9 cellular contexts compared by ENCODE assay signal in genomic region chr16:48244863-48245195, GRCh38. TPM values are rescaled to one million over a fixed set of nuclear protein-coding genes. Genes with fewer than 3 reads are reported as not detected.
DNase-seq lines count a peak whose midpoint lies in the region; ATAC-seq, FAIRE-seq and TF ChIP-seq lines count a peak whose summit lies in the region.
"Had no signal": no experiment of that assay in that cellular context is flagged by ENCODE, and none has a peak within 500 bp of the region (broad histone marks: within the 10 kb centered on the region; RNA-seq: fewer than 3 reads in every experiment).

No MANE protein-coding gene starts in this region.

- H3K4me2 ChIP-seq in HCT116 (ENCODE audit: low read length) (peak overlapping the region; percentile 99), hepatocyte (peak overlapping the region; percentile 88), smooth muscle cell (peak overlapping the region; percentile 95)

- POLR2A ChIA-PET in HCT116 (lab: Charles Lee) (no interaction called here), WTC11 (lab: Charles Lee) (no interaction called here)

- H3K9me3 ChIP-seq in HCT116 (ENCODE audit: control insufficient read depth in 1 of 2, insufficient read depth in 1 of 2, low read depth in 1 of 2, low read length in 2 of 2) (no peaks in the 10 kb centered on the region), hepatocyte (ENCODE audit: low read depth) (no peaks in the 10 kb centered on the region), smooth muscle cell (replicated peaks; ENCODE audit: low read depth) (no peaks in the 10 kb centered on the region)

- TF ChIP-seq RAD21 in HCT116 (IDR thresholded peaks at IDR 0.05; ENCODE audit: low read depth), result no peak

- no peaks in the 10 kb centered on the region for H3F3A ChIP-seq in smooth muscle cell (ENCODE audit: low read depth)

- H4K20me1 ChIP-seq in HCT116 (ENCODE audit: insufficient read depth) (no peaks in the 10 kb centered on the region), hepatocyte (ENCODE audit: insufficient read depth, poor library complexity, severe bottlenecking) (peaks cover 33% of the 10 kb centered on the region), smooth muscle cell (ENCODE audit: low read depth) (peaks cover 51% of the 10 kb centered on the region)

- DNase-seq in HCT116 (ENCODE audit: low read depth, low spot score) (no peak), WTC11 (ENCODE audit: low spot score) (no peak), hepatocyte (ENCODE audit: low spot score) (no peak), smooth muscle cell (lab: John Stamatoyannopoulos, UW; ENCODE audit: unreplicated experiment) (no peak), kidney tubule cell (ENCODE audit: low spot score) (no peak), D721Med (ENCODE audit: insufficient read length, low spot score) (no peak), AG08395 (ENCODE audit: low spot score) (no peak)

- H3K9me2 ChIP-seq in HCT116 (ENCODE audit: insufficient read depth), result no peaks in the 10 kb centered on the region
- no peaks in the 10 kb centered on the region for H3K9me2 ChIP-seq in hepatocyte (replicated peaks; ENCODE audit: insufficient read depth)

- H3K27ac ChIP-seq in HCT116 (ENCODE audit: low read depth, low read length) (peak overlapping the region; percentile 93), hepatocyte (peak overlapping the region; percentile 94), smooth muscle cell (ENCODE audit: low read depth) (peak overlapping the region; percentile 43)

- peak overlapping the region; percentile 87 for H3K4me3 Mint-ChIP-seq in WTC11

- H3K4me3 ChIP-seq in HCT116 (replicated peaks in 1 of 2; ENCODE audit: low read depth in 1 of 2, low read length in 2 of 2) (peak overlapping the region; percentile 89 to 94), hepatocyte (peak overlapping the region; percentile 63), smooth muscle cell (peak overlapping the region; percentile 78)

- peaks cover 57% of the 10 kb centered on the region for H3K79me2 ChIP-seq in HCT116 (ENCODE audit: insufficient read depth, low read length)
- H3K79me2 ChIP-seq in hepatocyte, result peaks cover 56% of the 10 kb centered on the region
- peaks cover 55% of the 10 kb centered on the region for H3K79me2 ChIP-seq in smooth muscle cell (ENCODE audit: low read depth)

- CTCF ChIA-PET in HCT116 (lab: Charles Lee), result no interaction called here
- CTCF ChIA-PET in WTC11 (lab: Charles Lee), result interaction anchor here (2.5 kb wide), 1 partner anchor 13 kb away, joined by 10 read pairs; no protein-coding TSS in a partner anchor

- 0 out of 4 replicates have a peak, but pooled peaks cover 0 to 2% of the 10 kb centered on the region in 2 experiments for H3K36me3 ChIP-seq in HCT116 (ENCODE audit: control insufficient read depth in 1 of 2, insufficient read depth in 2 of 2, low read length in 2 of 2)
- H3K36me3 ChIP-seq in hepatocyte (replicated peaks; ENCODE audit: insufficient read depth, low read depth), result no peaks in the 10 kb centered on the region
- H3K36me3 ChIP-seq in smooth muscle cell (ENCODE audit: low read depth), result no peaks in the 10 kb centered on the region

- no peak for TF ChIP-seq POLR2A in HCT116 (IDR thresholded peaks at IDR 0.05; ENCODE audit: borderline replicate concordance, extremely low read depth, insufficient read depth, insufficient read length)

- H3K36me3 Mint-ChIP-seq in WTC11, result 0 out of 2 replicates have a peak, but pooled peaks cover 3% of the 10 kb centered on the region

- WGBS in hepatocyte (ENCODE audit: low lambda C conversion rate, missing lambda C conversion rate), result 15% methylated on average over 8 of the region's 8 CpGs
- 12% methylated on average over 8 of the region's 8 CpGs for WGBS in smooth muscle cell (ENCODE audit: low lambda C conversion rate)

- no TSS peak for BruUV-seq in HCT116 (replicated peaks; lab: Mats Ljungman, UMichigan)

- RAD21 ChIA-PET in HCT116 (lab: Charles Lee; ENCODE audit: low non-redundant PET in 1 of 2, low total read pairs in 2 of 2, uncharacterized antibody in 2 of 2, unreplicated experiment in 2 of 2), result no interaction called here

- H3K4me1 ChIP-seq in HCT116 (ENCODE audit: control insufficient read depth in 1 of 2, insufficient read depth in 2 of 2, low read length in 2 of 2), result peaks cover 15 to 20% of the 10 kb centered on the region in 2 experiments
- H3K4me1 ChIP-seq in hepatocyte (ENCODE audit: insufficient read depth), result peaks cover 20% of the 10 kb centered on the region
- peaks cover 13% of the 10 kb centered on the region for H3K4me1 ChIP-seq in smooth muscle cell (ENCODE audit: low read depth)

- peaks cover 12% of the 10 kb centered on the region for H3K4me1 Mint-ChIP-seq in WTC11

- no peak overlapping the region for H2AFZ ChIP-seq in HCT116 (ENCODE audit: low read depth, low read length, poor library complexity, severe bottlenecking)
- peak overlapping the region; percentile 91 for H2AFZ ChIP-seq in hepatocyte
- peak overlapping the region; percentile 69 for H2AFZ ChIP-seq in smooth muscle cell (ENCODE audit: low read depth)

- H3K27me3 ChIP-seq in HCT116 (ENCODE audit: insufficient read depth, low read length) (no peaks in the 10 kb centered on the region), hepatocyte (no peaks in the 10 kb centered on the region), smooth muscle cell (ENCODE audit: low read depth) (no peaks in the 10 kb centered on the region)

- H3K27ac Mint-ChIP-seq in WTC11, result peak overlapping the region; percentile 51

- FAIRE-seq in D721Med (lab: Jason Lieb, UNC), result no peak
- FAIRE-seq: islet of Langerhans had no signal

- intact Hi-C loops in HCT116 (cut with micrococcal nuclease), result loop anchor here (5.0 kb wide), 1 partner anchor 367 kb away; the partner anchor contains the start of gene N4BP1

- no peaks in the 10 kb centered on the region for H3K27me3 Mint-ChIP-seq in WTC11 (ENCODE audit: low read depth)

- no peak for TF ChIP-seq CTCF in HCT116 (IDR thresholded peaks at IDR 0.05 in 2 of 3, conservative IDR thresholded peaks at IDR 0.05 in 1 of 3; ENCODE audit: borderline replicate concordance in 1 of 3, insufficient read depth in 1 of 3, low read depth in 2 of 3, low read length in 2 of 3)
- no peak for TF ChIP-seq CTCF in WTC11 (IDR thresholded peaks at IDR 0.05)
- TF ChIP-seq CTCF in hepatocyte (IDR thresholded peaks at IDR 0.05; ENCODE audit: poor library complexity), result no peak
- TF ChIP-seq CTCF in smooth muscle cell (IDR thresholded peaks at IDR 0.05; ENCODE audit: borderline replicate concordance, insufficient read depth, poor library complexity, severe bottlenecking), result no peak
- TF ChIP-seq CTCF in D721Med (IDR thresholded peaks at IDR 0.05; ENCODE audit: insufficient read depth, missing control alignments), result no peak

- ATAC-seq in HCT116 (no peak), WTC11 (no peak), HG03025 (IDR thresholded peaks at IDR 0.05; ENCODE audit: low FRiP score, unreplicated experiment) (no peak)

- peaks cover 11% of the 10 kb centered on the region for H3K9me3 Mint-ChIP-seq in WTC11

- peak overlapping the region; percentile 83 for H3K9ac ChIP-seq in HCT116 (ENCODE audit: low read length)
- H3K9ac ChIP-seq in smooth muscle cell (ENCODE audit: low read depth), result peak overlapping the region; percentile 86

TF ChIP-seq in HCT116, 20 proteins besides CTCF, POLR2A, EP300 and RAD21:
- TF ChIP-seq ZFX (IDR thresholded peaks at IDR 0.05), result peak; percentile 68; the same call in 1 of the 2 replicates
- TF ChIP-seq ZNF274 (IDR thresholded peaks at IDR 0.05; ENCODE audit: low read depth, low read length), result no peak
TF ChIP-seq in HCT116: peak in this region for 1.

TF ChIP-seq in WTC11, 78 proteins besides CTCF, POLR2A, EP300 and RAD21 (continues in another document):
- no peak for TF ChIP-seq AR (CRISPR knock-in tag; IDR thresholded peaks at IDR 0.05)

RNA-seq across cellular contexts. Expression of gene LONP2, which starts 0.7 kb away (rescaled TPM):
- total RNA-seq in HCT116 (2021; ENCODE audit: unreplicated experiment) (46.8 TPM), WTC11 (2021) (28.4 to 32.4 TPM (median 30.9 TPM) in 3 replicates), hepatocyte (56.8 and 67.6 TPM in 2 replicates), smooth muscle cell (37.4 and 47.4 TPM in 2 replicates)
- polyA plus RNA-seq in HCT116 (2012), result 22.9 and 25.4 TPM in 2 replicates
- polyA plus RNA-seq in hepatocyte (30.1 and 34.9 TPM in 2 replicates), smooth muscle cell (26.0 and 30.4 TPM in 2 replicates)

RNA-seq across cellular contexts. Expression of gene ABCC11, which starts 2.5 kb away (rescaled TPM):
- total RNA-seq in HCT116 (2021; ENCODE audit: unreplicated experiment), result 0.54 TPM
- 0.23 and 0.50 TPM in 2 replicates for polyA plus RNA-seq in HCT116 (2012)
- 0.05 to 0.30 TPM in 2 of 3 replicates, not detected in the other for total RNA-seq in WTC11 (2021)
- 0.88 and 2.0 TPM in 2 replicates for total RNA-seq in hepatocyte
- polyA plus RNA-seq in hepatocyte, result 0.27 and 0.50 TPM in 2 replicates
- 0.09 TPM in 1 of 2 replicates, not detected in the other for total RNA-seq in smooth muscle cell
- not detected in 2 replicates for polyA plus RNA-seq in smooth muscle cell

Comparison
In these comparisons a context has a peak if more than half of its experiments do, and no peak if none do; other contexts are left out.
1. H3K27ac ChIP-seq: peak in every context shown above with its lines; median percentile 94 in hepatocyte; 93 in HCT116; 43 in smooth muscle cell.